ENCODE assay signal across 1 cellular context in genomic region chr11:130462101-130462885, GRCh38.
TF ChIP-seq lines count a peak whose summit lies in the region.

No MANE protein-coding gene starts in this region.

TF ChIP-seq in H1, 55 proteins besides CTCF, POLR2A, EP300 and RAD21 (continued from another document):
- TF ChIP-seq TCF12 (IDR thresholded peaks at IDR 0.05; ENCODE audit: low read depth, low read length) (no peak), SRF (IDR thresholded peaks at IDR 0.05; ENCODE audit: low read depth, low read length) (no peak), E2F6 (IDR thresholded peaks at IDR 0.05) (no peak), RNF2 (IDR thresholded peaks at IDR 0.05; ENCODE audit: borderline replicate concordance, low read depth, low read length, missing control alignments, poor library complexity, severe bottlenecking) (no peak), TBP (IDR thresholded peaks at IDR 0.05; ENCODE audit: low read depth, low read length) (no peak)
